ENCODE assay signal across 18 cellular contexts in the genomic region with DNA sequence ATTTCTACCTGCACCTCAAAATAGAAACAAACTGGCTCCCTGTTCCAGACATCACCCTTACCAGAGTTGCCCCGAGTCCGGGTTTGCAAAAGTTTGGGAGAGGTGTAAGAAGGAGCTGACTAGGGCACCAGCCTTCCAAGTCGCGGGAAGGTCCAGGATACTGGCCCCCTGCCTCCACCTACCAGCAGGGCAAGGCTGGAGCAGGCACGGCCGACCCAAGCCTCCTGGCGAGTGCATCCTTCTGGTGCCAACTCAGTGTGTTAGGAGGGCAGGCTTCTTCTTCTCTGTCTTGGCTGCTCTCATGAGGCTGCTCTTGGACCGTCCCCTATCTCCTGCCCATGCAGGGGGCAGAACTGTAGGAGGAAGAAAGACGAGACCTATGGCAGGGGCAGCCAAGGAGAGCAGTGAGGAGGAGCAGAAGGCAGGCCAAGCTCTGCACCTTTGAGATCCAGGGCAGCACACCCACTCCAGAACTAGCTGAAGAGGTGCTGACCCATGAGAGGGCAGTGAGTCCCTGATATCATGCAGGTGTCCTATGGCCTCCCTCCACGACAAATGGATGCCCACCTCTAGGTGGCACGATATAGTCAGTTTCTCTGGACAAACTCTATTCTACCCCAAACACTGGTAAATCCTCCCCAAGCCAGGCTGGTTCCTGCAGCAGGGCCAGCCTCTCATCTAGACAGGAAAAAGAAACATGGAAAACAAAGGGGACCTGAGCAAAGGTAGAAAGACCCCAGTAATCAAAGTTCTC. TPM values are rescaled to one million over a fixed set of nuclear protein-coding genes. Genes with fewer than 3 reads are reported as not detected.
DNase-seq lines count a peak whose midpoint lies in the region; ATAC-seq and TF ChIP-seq lines count a peak whose summit lies in the region.
"Had no signal": no experiment of that assay in that cellular context is flagged by ENCODE, and none has a peak within 500 bp of the region (broad histone marks: within the 10 kb centered on the region; RNA-seq: fewer than 3 reads in every experiment).

No MANE protein-coding gene starts in this region.

- TF ChIP-seq CTCF in GM13977 (IDR thresholded peaks at IDR 0.05; ENCODE audit: extremely low read depth, insufficient read depth, missing control alignments) = peak; percentile 13
- TF ChIP-seq CTCF in psoas muscle (IDR thresholded peaks at IDR 0.05) = no peak
- no peak for TF ChIP-seq CTCF in type B pancreatic cell (conservative IDR thresholded peaks at IDR 0.05)

- peaks cover 41% of the 10 kb centered on the region for H3K36me3 Mint-ChIP-seq in activated CD4-positive, alpha-beta T cell treated with anti-CD3 and anti-CD28 coated beads, Interleukin-2, amount 10 ng/mL, durations not matched to agents 7 days and 5 days (ENCODE audit: low read depth)
- H3K36me3 Mint-ChIP-seq in activated CD8-positive, alpha-beta T cell treated with anti-CD3 and anti-CD28 coated beads, Interleukin-2, amount 10 ng/mL, durations not matched to agents 7 days and 5 days (ENCODE audit: low read depth) = peaks cover 30% of the 10 kb centered on the region
- peaks cover 4% of the 10 kb centered on the region for H3K36me3 Mint-ChIP-seq in type B pancreatic cell

- peak overlapping the region; percentile 54 for H3K4me3 Mint-ChIP-seq in activated CD4-positive, alpha-beta T cell treated with anti-CD3 and anti-CD28 coated beads, Interleukin-2, amount 10 ng/mL, durations not matched to agents 7 days and 5 days
- H3K4me3 Mint-ChIP-seq in activated CD8-positive, alpha-beta T cell treated with anti-CD3 and anti-CD28 coated beads, Interleukin-2, amount 10 ng/mL, durations not matched to agents 7 days and 5 days = no peak overlapping the region
- no peak overlapping the region for H3K4me3 Mint-ChIP-seq in type B pancreatic cell

- no peak for DNase-seq in activated CD4-positive, alpha-beta T cell treated with anti-CD3 and anti-CD28 coated beads, Interleukin-2, amount 10 ng/mL, durations not matched to agents 7 days and 5 days
- DNase-seq in activated CD4-positive, alpha-beta T cell treated with anti-CD3 and anti-CD28 coated beads for 4 hours = no peak
- DNase-seq in GM13977 (ENCODE audit: low spot score) (no peak), psoas muscle (peak in 1 of 2 donors; percentile 42), NCI-H524 treated with DMSO at 0.1 percent for 48 hours (lab: John Stamatoyannopoulos, UW) (no peak), type B pancreatic cell (ENCODE audit: extremely low spot score, unreplicated experiment) (no peak)
- no peak for DNase-seq in activated CD8-positive, alpha-beta T cell treated with anti-CD3 and anti-CD28 coated beads, Interleukin-2, amount 10 ng/mL, durations not matched to agents 7 days and 5 days
- DNase-seq in stimulated activated CD8-positive, alpha-beta memory T cell treated with anti-CD3 and anti-CD28 coated beads, Interleukin-4, amount 100 ng/mL, for 48 hours = no peak
- DNase-seq: ACHN; activated gamma-delta T cell treated with Interleukin-2 at 50 U/mL for 16 hours; GF-D8; heart left ventricle; NCI-H1105 treated with DMSO at 0.1 percent for 48 hours; stimulated activated CD4-positive, alpha-beta T cell treated with anti-CD3 and anti-CD28 coated beads, Interleukin-2, amount 100 ng/mL, for 48 hours; transverse colon had no signal

- H3K4me1 ChIP-seq in psoas muscle = peaks cover 85% of the 10 kb centered on the region

- POLR2A ChIA-PET in activated CD4-positive, alpha-beta T cell treated with anti-CD3 and anti-CD28 coated beads, Interleukin-2, amount 10 ng/mL, durations not matched to agents 7 days and 5 days (lab: Charles Lee) = no interaction called here
- POLR2A ChIA-PET in activated CD8-positive, alpha-beta T cell treated with anti-CD3 and anti-CD28 coated beads, Interleukin-2, amount 10 ng/mL, durations not matched to agents 7 days and 5 days (lab: Charles Lee) = no interaction called here

- no peaks in the 10 kb centered on the region for H3K9me3 Mint-ChIP-seq in activated CD4-positive, alpha-beta T cell treated with anti-CD3 and anti-CD28 coated beads, Interleukin-2, amount 10 ng/mL, durations not matched to agents 7 days and 5 days
- no peaks in the 10 kb centered on the region for H3K9me3 Mint-ChIP-seq in activated CD8-positive, alpha-beta T cell treated with anti-CD3 and anti-CD28 coated beads, Interleukin-2, amount 10 ng/mL, durations not matched to agents 7 days and 5 days (ENCODE audit: insufficient read depth)
- no peaks in the 10 kb centered on the region for H3K9me3 Mint-ChIP-seq in type B pancreatic cell

- H3K4me3 ChIP-seq in psoas muscle = no peak overlapping the region
- H3K4me3 ChIP-seq: breast epithelium, heart left ventricle, transverse colon had no signal

- peaks cover 91% of the 10 kb centered on the region for H3K4me1 Mint-ChIP-seq in activated CD4-positive, alpha-beta T cell treated with anti-CD3 and anti-CD28 coated beads, Interleukin-2, amount 10 ng/mL, durations not matched to agents 7 days and 5 days
- peaks cover 81% of the 10 kb centered on the region for H3K4me1 Mint-ChIP-seq in activated CD8-positive, alpha-beta T cell treated with anti-CD3 and anti-CD28 coated beads, Interleukin-2, amount 10 ng/mL, durations not matched to agents 7 days and 5 days (ENCODE audit: low read depth)
- peaks cover 57% of the 10 kb centered on the region for H3K4me1 Mint-ChIP-seq in type B pancreatic cell (ENCODE audit: unreplicated experiment)

- H3K36me3 ChIP-seq in psoas muscle (ENCODE audit: insufficient read depth in 1 of 2, low read depth in 1 of 2) = no peaks in the 10 kb centered on the region
- H3K36me3 ChIP-seq: breast epithelium, transverse colon had no signal

- peak overlapping the region; percentile 30 for H3K27ac ChIP-seq in psoas muscle
- H3K27ac ChIP-seq: breast epithelium, heart left ventricle, neutrophil, transverse colon had no signal

- H3K9me3 ChIP-seq in psoas muscle = no peaks in the 10 kb centered on the region
- H3K9me3 ChIP-seq: breast epithelium, heart left ventricle, neutrophil, transverse colon had no signal

- intact Hi-C loops in psoas muscle (cut with DNase I) = no loop called here

- H3K27me3 ChIP-seq in psoas muscle (ENCODE audit: insufficient read depth in 3 of 3, low read length in 2 of 3) = no peaks in the 10 kb centered on the region
- H3K27me3 ChIP-seq: breast epithelium, heart left ventricle, neutrophil, transverse colon had no signal

- in situ Hi-C loops in GM13977 (cut with MboI; ENCODE audit: low pct_unique_long_range_greater_than_20kb, low sequenced_read_pairs, unreplicated experiment) = no loop called here

- 71 to 88% (median 73%) methylated on average over 11 of the region's 11 CpGs for WGBS in psoas muscle, 3 donors

- H3K27me3 Mint-ChIP-seq in activated CD4-positive, alpha-beta T cell treated with anti-CD3 and anti-CD28 coated beads, Interleukin-2, amount 10 ng/mL, durations not matched to agents 7 days and 5 days = no peaks in the 10 kb centered on the region
- no peaks in the 10 kb centered on the region for H3K27me3 Mint-ChIP-seq in activated CD8-positive, alpha-beta T cell treated with anti-CD3 and anti-CD28 coated beads, Interleukin-2, amount 10 ng/mL, durations not matched to agents 7 days and 5 days (ENCODE audit: low read depth)
- H3K27me3 Mint-ChIP-seq in type B pancreatic cell = no peaks in the 10 kb centered on the region

- peak overlapping the region; percentile 84 for H3K27ac Mint-ChIP-seq in activated CD4-positive, alpha-beta T cell treated with anti-CD3 and anti-CD28 coated beads, Interleukin-2, amount 10 ng/mL, durations not matched to agents 7 days and 5 days
- peak overlapping the region; percentile 47 for H3K27ac Mint-ChIP-seq in activated CD8-positive, alpha-beta T cell treated with anti-CD3 and anti-CD28 coated beads, Interleukin-2, amount 10 ng/mL, durations not matched to agents 7 days and 5 days
- H3K27ac Mint-ChIP-seq in type B pancreatic cell = no peak overlapping the region

- CTCF ChIA-PET in activated CD4-positive, alpha-beta T cell treated with anti-CD3 and anti-CD28 coated beads, Interleukin-2, amount 10 ng/mL, durations not matched to agents 7 days and 5 days (lab: Charles Lee) = interaction anchor here (0.5 to 1.2 kb wide), 2 partner anchors 9 to 313 kb away, joined by 3 to 4 read pairs; no protein-coding TSS in a partner anchor
- CTCF ChIA-PET in activated CD8-positive, alpha-beta T cell treated with anti-CD3 and anti-CD28 coated beads, Interleukin-2, amount 10 ng/mL, durations not matched to agents 7 days and 5 days (lab: Charles Lee) = interaction anchor here (1.2 to 3.1 kb wide), 3 partner anchors 12 to 19 kb away, joined by 3 to 18 read pairs (median 8); no protein-coding TSS in a partner anchor

- ATAC-seq in activated CD8-positive, alpha-beta T cell treated with anti-CD3 and anti-CD28 coated beads, Interleukin-2, amount 10 ng/mL, durations not matched to agents 7 days and 5 days = no peak
- ATAC-seq in psoas muscle = no peak
- ATAC-seq: heart left ventricle, Right ventricle myocardium inferior had no signal

RNA-seq across cellular contexts. Expression of gene CYTH1, which starts 54.4 kb away (rescaled TPM):
- total RNA-seq in activated CD4-positive, alpha-beta T cell treated with anti-CD3 and anti-CD28 coated beads, Interleukin-2, amount 10 ng/mL, durations not matched to agents 7 days and 5 days = 100 to 1,000 TPM; 244 to 251 TPM
- total RNA-seq in activated CD8-positive, alpha-beta T cell treated with anti-CD3 and anti-CD28 coated beads, Interleukin-2, amount 10 ng/mL, durations not matched to agents 7 days and 5 days = 100 to 1,000 TPM; 137 to 138 TPM
- total RNA-seq in psoas muscle (10 to 100 TPM; 25.6 to 40.4 (median 34.0) TPM), type B pancreatic cell (ENCODE audit: low replicate concordance) (18.8 and 30.3 TPM in 2 replicates)
- polyA plus RNA-seq in psoas muscle = 10 to 100 TPM; 18.7 to 38.0 (median 23.9) TPM
